In the genomic region with DNA sequence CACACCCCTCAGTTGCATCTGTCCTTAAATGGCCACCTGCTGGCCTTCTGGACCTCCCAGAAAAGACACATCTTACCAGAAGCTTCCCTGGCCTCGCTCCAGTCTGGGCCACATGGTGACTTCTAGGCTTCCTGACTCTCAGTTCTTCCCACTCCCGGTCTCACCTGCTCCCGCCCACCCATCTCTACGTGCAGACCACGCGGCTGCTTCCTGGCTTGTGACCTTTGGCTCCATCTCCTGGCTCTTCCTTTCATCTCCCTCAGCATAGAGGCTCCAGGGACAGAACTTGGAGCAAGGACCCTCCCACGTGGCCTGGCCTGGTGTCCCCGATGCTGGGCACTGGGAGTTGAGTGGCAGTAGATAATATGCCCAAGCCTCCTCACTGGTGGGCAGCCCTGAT, we compare ENCODE assay signal across 2 cellular contexts.
A peak's percentile ranks its signal among the peaks of the same experiment; 100 is the strongest.
TF ChIP-seq lines count a peak whose summit lies in the region.

No MANE protein-coding gene starts in this region.

TF ChIP-seq in WTC11, 78 proteins besides CTCF, POLR2A, EP300 and RAD21 (continued from another document):
- TF ChIP-seq, protein P1, sequence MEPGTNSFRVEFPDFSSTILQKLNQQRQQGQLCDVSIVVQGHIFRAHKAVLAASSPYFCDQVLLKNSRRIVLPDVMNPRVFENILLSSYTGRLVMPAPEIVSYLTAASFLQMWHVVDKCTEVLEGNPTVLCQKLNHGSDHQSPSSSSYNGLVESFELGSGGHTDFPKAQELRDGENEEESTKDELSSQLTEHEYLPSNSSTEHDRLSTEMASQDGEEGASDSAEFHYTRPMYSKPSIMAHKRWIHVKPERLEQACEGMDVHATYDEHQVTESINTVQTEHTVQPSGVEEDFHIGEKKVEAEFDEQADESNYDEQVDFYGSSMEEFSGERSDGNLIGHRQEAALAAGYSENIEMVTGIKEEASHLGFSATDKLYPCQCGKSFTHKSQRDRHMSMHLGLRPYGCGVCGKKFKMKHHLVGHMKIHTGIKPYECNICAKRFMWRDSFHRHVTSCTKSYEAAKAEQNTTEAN (CRISPR knock-in tag; IDR thresholded peaks at IDR 0.05): no peak
- peak; percentile 76 for TF ChIP-seq MAX (CRISPR knock-in tag; IDR thresholded peaks at IDR 0.05)
- no peak for TF ChIP-seq FOXJ3 (CRISPR knock-in tag; IDR thresholded peaks at IDR 0.05; ENCODE audit: borderline replicate concordance)
- TF ChIP-seq GABPB1 (CRISPR knock-in tag; IDR thresholded peaks at IDR 0.05): 0 out of 2 replicates have a peak, but pooled peaks have one; percentile 29
- TF ChIP-seq, protein P2, sequence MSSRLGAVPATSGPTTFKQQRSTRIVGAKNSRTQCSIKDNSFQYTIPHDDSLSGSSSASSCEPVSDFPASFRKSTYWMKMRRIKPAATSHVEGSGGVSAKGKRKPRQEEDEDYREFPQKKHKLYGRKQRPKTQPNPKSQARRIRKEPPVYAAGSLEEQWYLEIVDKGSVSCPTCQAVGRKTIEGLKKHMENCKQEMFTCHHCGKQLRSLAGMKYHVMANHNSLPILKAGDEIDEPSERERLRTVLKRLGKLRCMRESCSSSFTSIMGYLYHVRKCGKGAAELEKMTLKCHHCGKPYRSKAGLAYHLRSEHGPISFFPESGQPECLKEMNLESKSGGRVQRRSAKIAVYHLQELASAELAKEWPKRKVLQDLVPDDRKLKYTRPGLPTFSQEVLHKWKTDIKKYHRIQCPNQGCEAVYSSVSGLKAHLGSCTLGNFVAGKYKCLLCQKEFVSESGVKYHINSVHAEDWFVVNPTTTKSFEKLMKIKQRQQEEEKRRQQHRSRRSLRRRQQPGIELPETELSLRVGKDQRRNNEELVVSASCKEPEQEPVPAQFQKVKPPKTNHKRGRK (CRISPR knock-in tag; IDR thresholded peaks at IDR 0.05; ENCODE audit: borderline replicate concordance): no peak
- 0 out of 2 replicates have a peak, but pooled peaks have one; percentile 14 for TF ChIP-seq NFE2L1 (CRISPR knock-in tag; IDR thresholded peaks at IDR 0.05)
- no peak for TF ChIP-seq RORB (CRISPR knock-in tag; IDR thresholded peaks at IDR 0.05)
- no peak for TF ChIP-seq SP1 (CRISPR knock-in tag; conservative IDR thresholded peaks at IDR 0.05)
- no peak for TF ChIP-seq KAT7 (CRISPR knock-in tag; IDR thresholded peaks at IDR 0.05; ENCODE audit: borderline replicate concordance)

TF ChIP-seq in HepG2, 621 proteins besides CTCF, POLR2A, EP300 and RAD21 (continued from another document and continues in another):
- TF ChIP-seq THAP7 (CRISPR knock-in tag; IDR thresholded peaks at IDR 0.05) (no peak), ZNF333 (CRISPR knock-in tag; IDR thresholded peaks at IDR 0.05; ENCODE audit: borderline replicate concordance) (no peak), ZC3H4 (CRISPR knock-in tag; IDR thresholded peaks at IDR 0.05; ENCODE audit: borderline replicate concordance) (no peak), TIGD3 (CRISPR knock-in tag; IDR thresholded peaks at IDR 0.05; ENCODE audit: borderline replicate concordance) (peak; percentile 94), FOXO4 (CRISPR knock-in tag; conservative IDR thresholded peaks at IDR 0.05) (peak; percentile 98; the same call in 1 of the 2 replicates), THYN1 (CRISPR knock-in tag; IDR thresholded peaks at IDR 0.05; ENCODE audit: borderline replicate concordance, low read depth) (no peak), KDM1A (CRISPR knock-in tag; IDR thresholded peaks at IDR 0.05) (0 out of 2 replicates have a peak, but pooled peaks have one; percentile 11), CBX2 (IDR thresholded peaks at IDR 0.05; ENCODE audit: low read depth, low read length) (no peak), CBX2 (CRISPR knock-in tag; IDR thresholded peaks at IDR 0.05; ENCODE audit: low read depth) (no peak), ZNF275 (CRISPR knock-in tag; IDR thresholded peaks at IDR 0.05; ENCODE audit: borderline replicate concordance) (no peak), TGIF2 (CRISPR knock-in tag; IDR thresholded peaks at IDR 0.05) (peak; percentile 89), MTF1 (CRISPR knock-in tag; IDR thresholded peaks at IDR 0.05) (no peak; the same call in 1 of the 2 replicates), ZSCAN12 (CRISPR knock-in tag; IDR thresholded peaks at IDR 0.05) (peak; percentile 87; the same call in 1 of the 2 replicates), BRCA1 (CRISPR knock-in tag; IDR thresholded peaks at IDR 0.05) (peak; percentile 94), ASH2L (IDR thresholded peaks at IDR 0.05; ENCODE audit: insufficient read length, low read depth, low read length) (no peak), ZNF597 (CRISPR knock-in tag; IDR thresholded peaks at IDR 0.05) (no peak), ZNF460 (CRISPR knock-in tag; IDR thresholded peaks at IDR 0.05; ENCODE audit: borderline replicate concordance) (no peak), HCFC1 (IDR thresholded peaks at IDR 0.05; ENCODE audit: low read depth, low read length) (no peak), ZNF567 (CRISPR knock-in tag; IDR thresholded peaks at IDR 0.05; ENCODE audit: borderline replicate concordance) (peak; percentile 31; the same call in 1 of the 2 replicates), GTF3A (CRISPR knock-in tag; conservative IDR thresholded peaks at IDR 0.05) (no peak), TOPORS (CRISPR knock-in tag; IDR thresholded peaks at IDR 0.05) (peak; percentile 69; the same call in 1 of the 2 replicates), YEATS2 (CRISPR knock-in tag; IDR thresholded peaks at IDR 0.05; ENCODE audit: borderline replicate concordance) (no peak), E2F1 (CRISPR knock-in tag; IDR thresholded peaks at IDR 0.05) (no peak), TMF1 (CRISPR knock-in tag; IDR thresholded peaks at IDR 0.05; ENCODE audit: low read depth) (0 out of 2 replicates have a peak, but pooled peaks have one; percentile 69), DMAP1 (CRISPR knock-in tag; IDR thresholded peaks at IDR 0.05) (peak; percentile 61; the same call in 1 of the 2 replicates), HNRNPLL (IDR thresholded peaks at IDR 0.05; ENCODE audit: low read depth, low read length, poor library complexity, severe bottlenecking) (no peak), ZNF747 (CRISPR knock-in tag; IDR thresholded peaks at IDR 0.05; ENCODE audit: borderline replicate concordance) (peak; percentile 82; the same call in 1 of the 2 replicates), GMEB1 (CRISPR knock-in tag; IDR thresholded peaks at IDR 0.05; ENCODE audit: borderline replicate concordance) (0 out of 2 replicates have a peak, but pooled peaks have one; percentile 39), BRD4 (CRISPR knock-in tag; IDR thresholded peaks at IDR 0.05) (peak; percentile 74), ZNF556 (CRISPR knock-in tag; IDR thresholded peaks at IDR 0.05; ENCODE audit: borderline replicate concordance) (0 out of 2 replicates have a peak, but pooled peaks have one; percentile 73)
- TF ChIP-seq, protein P3, sequence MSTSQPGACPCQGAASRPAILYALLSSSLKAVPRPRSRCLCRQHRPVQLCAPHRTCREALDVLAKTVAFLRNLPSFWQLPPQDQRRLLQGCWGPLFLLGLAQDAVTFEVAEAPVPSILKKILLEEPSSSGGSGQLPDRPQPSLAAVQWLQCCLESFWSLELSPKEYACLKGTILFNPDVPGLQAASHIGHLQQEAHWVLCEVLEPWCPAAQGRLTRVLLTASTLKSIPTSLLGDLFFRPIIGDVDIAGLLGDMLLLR (CRISPR knock-in tag; IDR thresholded peaks at IDR 0.05): peak; percentile 82
- TF ChIP-seq, protein P4, sequence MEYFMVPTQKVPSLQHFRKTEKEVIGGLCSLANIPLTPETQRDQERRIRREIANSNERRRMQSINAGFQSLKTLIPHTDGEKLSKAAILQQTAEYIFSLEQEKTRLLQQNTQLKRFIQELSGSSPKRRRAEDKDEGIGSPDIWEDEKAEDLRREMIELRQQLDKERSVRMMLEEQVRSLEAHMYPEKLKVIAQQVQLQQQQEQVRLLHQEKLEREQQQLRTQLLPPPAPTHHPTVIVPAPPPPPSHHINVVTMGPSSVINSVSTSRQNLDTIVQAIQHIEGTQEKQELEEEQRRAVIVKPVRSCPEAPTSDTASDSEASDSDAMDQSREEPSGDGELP (IDR thresholded peaks at IDR 0.05; ENCODE audit: borderline replicate concordance, low read depth): no peak; the same call in 1 of the 2 replicates
- TF ChIP-seq, protein P5, sequence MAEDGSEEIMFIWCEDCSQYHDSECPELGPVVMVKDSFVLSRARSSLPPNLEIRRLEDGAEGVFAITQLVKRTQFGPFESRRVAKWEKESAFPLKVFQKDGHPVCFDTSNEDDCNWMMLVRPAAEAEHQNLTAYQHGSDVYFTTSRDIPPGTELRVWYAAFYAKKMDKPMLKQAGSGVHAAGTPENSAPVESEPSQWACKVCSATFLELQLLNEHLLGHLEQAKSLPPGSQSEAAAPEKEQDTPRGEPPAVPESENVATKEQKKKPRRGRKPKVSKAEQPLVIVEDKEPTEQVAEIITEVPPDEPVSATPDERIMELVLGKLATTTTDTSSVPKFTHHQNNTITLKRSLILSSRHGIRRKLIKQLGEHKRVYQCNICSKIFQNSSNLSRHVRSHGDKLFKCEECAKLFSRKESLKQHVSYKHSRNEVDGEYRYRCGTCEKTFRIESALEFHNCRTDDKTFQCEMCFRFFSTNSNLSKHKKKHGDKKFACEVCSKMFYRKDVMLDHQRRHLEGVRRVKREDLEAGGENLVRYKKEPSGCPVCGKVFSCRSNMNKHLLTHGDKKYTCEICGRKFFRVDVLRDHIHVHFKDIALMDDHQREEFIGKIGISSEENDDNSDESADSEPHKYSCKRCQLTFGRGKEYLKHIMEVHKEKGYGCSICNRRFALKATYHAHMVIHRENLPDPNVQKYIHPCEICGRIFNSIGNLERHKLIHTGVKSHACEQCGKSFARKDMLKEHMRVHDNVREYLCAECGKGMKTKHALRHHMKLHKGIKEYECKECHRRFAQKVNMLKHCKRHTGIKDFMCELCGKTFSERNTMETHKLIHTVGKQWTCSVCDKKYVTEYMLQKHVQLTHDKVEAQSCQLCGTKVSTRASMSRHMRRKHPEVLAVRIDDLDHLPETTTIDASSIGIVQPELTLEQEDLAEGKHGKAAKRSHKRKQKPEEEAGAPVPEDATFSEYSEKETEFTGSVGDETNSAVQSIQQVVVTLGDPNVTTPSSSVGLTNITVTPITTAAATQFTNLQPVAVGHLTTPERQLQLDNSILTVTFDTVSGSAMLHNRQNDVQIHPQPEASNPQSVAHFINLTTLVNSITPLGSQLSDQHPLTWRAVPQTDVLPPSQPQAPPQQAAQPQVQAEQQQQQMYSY (CRISPR knock-in tag; IDR thresholded peaks at IDR 0.05): peak; percentile 51; the same call in 1 of the 2 replicates
- TF ChIP-seq, protein P6, sequence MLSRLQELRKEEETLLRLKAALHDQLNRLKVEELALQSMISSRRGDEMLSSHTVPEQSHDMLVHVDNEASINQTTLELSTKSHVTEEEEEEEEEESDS (CRISPR knock-in tag; IDR thresholded peaks at IDR 0.05; ENCODE audit: borderline replicate concordance): no peak
